In genomic region chr7:133556553-133556952, GRCh38 we compare ENCODE assay signal across 31 cellular contexts.
"Had no signal": no experiment of that assay in that cellular context is flagged by ENCODE, and none has a peak within 500 bp of the region (broad histone marks: within the 10 kb centered on the region; RNA-seq: fewer than 3 reads in every experiment).

No MANE protein-coding gene starts in this region.

- H3K4me1 Mint-ChIP-seq: activated B cell treated with CpG ODN at 0.5 μM for 24 hours; activated T-helper 17 cell treated with anti-CD3 and anti-CD28 coated beads, Interleukin-2, amount 50 U/mL, for 72 hours; endodermal cell had no signal

- H3K4me3 Mint-ChIP-seq: activated B cell treated with CpG ODN at 0.5 μM for 24 hours; activated CD8-positive, alpha-beta T cell treated with anti-CD3 and anti-CD28 coated beads for 36 hours; activated naive CD8-positive, alpha-beta T cell; activated T-cell treated with anti-CD3 and anti-CD28 coated beads, Interleukin-2, amount 50 U/mL, for 4 hours; activated T-helper 17 cell treated with anti-CD3 and anti-CD28 coated beads, Interleukin-2, amount 50 U/mL, for 72 hours; central memory CD8-positive, alpha-beta T cell; dendritic cell treated with granulocyte-macrophage colony-stimulating factor and Interleukin-4, amounts not matched to agents 40 ng/mL and 50 ng/mL, for 4 days; endodermal cell; T-helper 17 cell; T-helper 2 cell treated with Interferon-gamma antibody and Interleukin-4, amounts not matched to agents 5 μg/mL and 100 μg/mL, for 36 hours had no signal

- ATAC-seq: activated CD4-positive, CD25-positive, alpha-beta regulatory T cell treated with anti-CD3 and anti-CD28 coated beads, Interleukin-2, amount 50 U/mL, for 24 hours; activated CD8-positive, alpha-beta T cell treated with anti-CD3 and anti-CD28 coated beads for 36 hours; activated T-cell treated with anti-CD3 and anti-CD28 coated beads, Interleukin-2, amount 50 U/mL, for 4 hours; activated T-helper 17 cell treated with anti-CD3 and anti-CD28 coated beads, Interleukin-2, amount 50 U/mL, for 72 hours; gastroesophageal sphincter; T-helper 17 cell had no signal

- H3K27me3 Mint-ChIP-seq: activated B cell treated with CpG ODN at 0.5 μM for 24 hours; activated CD8-positive, alpha-beta T cell treated with anti-CD3 and anti-CD28 coated beads for 36 hours; activated naive CD8-positive, alpha-beta T cell; activated T-helper 17 cell treated with anti-CD3 and anti-CD28 coated beads, Interleukin-2, amount 50 U/mL, for 72 hours; central memory CD8-positive, alpha-beta T cell; dendritic cell treated with granulocyte-macrophage colony-stimulating factor and Interleukin-4, amounts not matched to agents 40 ng/mL and 50 ng/mL, for 4 days; T-helper 17 cell had no signal

- H3K9me3 Mint-ChIP-seq: activated B cell treated with CpG ODN at 0.5 μM for 24 hours; activated CD8-positive, alpha-beta T cell treated with anti-CD3 and anti-CD28 coated beads for 36 hours; activated T-cell treated with anti-CD3 and anti-CD28 coated beads, Interleukin-2, amount 50 U/mL, for 4 hours; activated T-helper 17 cell treated with anti-CD3 and anti-CD28 coated beads, Interleukin-2, amount 50 U/mL, for 72 hours; central memory CD8-positive, alpha-beta T cell; dendritic cell treated with granulocyte-macrophage colony-stimulating factor and Interleukin-4, amounts not matched to agents 40 ng/mL and 50 ng/mL, for 4 days; endodermal cell; T-helper 2 cell treated with Interferon-gamma antibody and Interleukin-4, amounts not matched to agents 5 μg/mL and 100 μg/mL, for 36 hours had no signal

- DNase-seq: activated B cell treated with CpG ODN at 0.5 μM for 24 hours; activated CD4-positive, alpha-beta T cell treated with anti-CD3 and anti-CD28 coated beads for 48 hours; activated CD4-positive, alpha-beta T cell treated with anti-CD3 and anti-CD28 coated beads, Interleukin-2, amount 50 U/mL, for 1 hour; activated CD4-positive, alpha-beta T cell treated with anti-CD3 and anti-CD28 coated beads, Interleukin-2, amount 50 U/mL, for 48 hours; activated CD8-positive, alpha-beta memory T cell treated with anti-CD3 and anti-CD28 coated beads for 24 hours; activated CD8-positive, alpha-beta T cell treated with anti-CD3 and anti-CD28 coated beads for 36 hours; activated effector memory CD4-positive, alpha-beta T cell treated with Interleukin-2 at 50 U/mL for 16 hours; activated gamma-delta T cell treated with Interleukin-2 at 50 U/mL for 16 hours; activated naive CD4-positive, alpha-beta T cell treated with anti-CD3 and anti-CD28 coated beads, Interleukin-2, amount 50 U/mL, for 16 hours; activated naive CD4-positive, alpha-beta T cell treated with Interleukin-2 at 50 U/mL for 16 hours; activated T-cell treated with anti-CD3 and anti-CD28 coated beads, Interleukin-2, amount 50 U/mL, for 4 hours; amygdala; aorta; brain microvascular endothelial cell; dorsolateral prefrontal cortex; effector memory CD4-positive, alpha-beta T cell; endodermal cell; erythroblast; foreskin melanocyte; head of caudate nucleus; T-helper 1 cell; T-helper 17 cell; T1000; WERI-Rb-1 had no signal

- H3K27ac Mint-ChIP-seq: activated B cell treated with CpG ODN at 0.5 μM for 24 hours; activated CD8-positive, alpha-beta T cell treated with anti-CD3 and anti-CD28 coated beads for 36 hours; activated naive CD8-positive, alpha-beta T cell; activated T-helper 17 cell treated with anti-CD3 and anti-CD28 coated beads, Interleukin-2, amount 50 U/mL, for 72 hours; dendritic cell treated with granulocyte-macrophage colony-stimulating factor and Interleukin-4, amounts not matched to agents 40 ng/mL and 50 ng/mL, for 4 days; endodermal cell; T-helper 17 cell; T-helper 2 cell treated with Interferon-gamma antibody and Interleukin-4, amounts not matched to agents 5 μg/mL and 100 μg/mL, for 36 hours had no signal
